1 cellular context compared by ENCODE assay signal in genomic region chr11:78327945-78328344, GRCh38.
TF ChIP-seq lines count a peak whose summit lies in the region.

No MANE protein-coding gene starts in this region.

TF ChIP-seq in HepG2, 621 proteins besides CTCF, POLR2A, EP300 and RAD21 (continued from another document and continues in another):
- no peak for TF ChIP-seq ZNF609 (CRISPR knock-in tag; IDR thresholded peaks at IDR 0.05; ENCODE audit: borderline replicate concordance)
- peak; percentile 48 for TF ChIP-seq HNF4A (CRISPR knock-in tag; IDR thresholded peaks at IDR 0.05)
- no peak for TF ChIP-seq HOXA5 (CRISPR knock-in tag; IDR thresholded peaks at IDR 0.05)
- no peak for TF ChIP-seq ZNF432 (CRISPR knock-in tag; IDR thresholded peaks at IDR 0.05; ENCODE audit: borderline replicate concordance)
- TF ChIP-seq ZKSCAN1 (IDR thresholded peaks at IDR 0.05; ENCODE audit: low read length), result no peak
- 0 out of 2 replicates have a peak, but pooled peaks have one; percentile 31 for TF ChIP-seq SALL1 (CRISPR knock-in tag; IDR thresholded peaks at IDR 0.05)
- TF ChIP-seq ZNF709 (CRISPR knock-in tag; IDR thresholded peaks at IDR 0.05), result no peak
- TF ChIP-seq ZNF768 (CRISPR knock-in tag; IDR thresholded peaks at IDR 0.05), result no peak
- TF ChIP-seq CEBPZ (IDR thresholded peaks at IDR 0.05; ENCODE audit: low read length), result no peak
- no peak for TF ChIP-seq ZNF567 (CRISPR knock-in tag; IDR thresholded peaks at IDR 0.05; ENCODE audit: borderline replicate concordance)
- no peak for TF ChIP-seq GRHL1 (CRISPR knock-in tag; conservative IDR thresholded peaks at IDR 0.05)
- TF ChIP-seq ATF4 (CRISPR knock-in tag; IDR thresholded peaks at IDR 0.05), result no peak
- TF ChIP-seq STAT5B (CRISPR knock-in tag; IDR thresholded peaks at IDR 0.05), result no peak
- TF ChIP-seq THRA (CRISPR knock-in tag; IDR thresholded peaks at IDR 0.05; ENCODE audit: borderline replicate concordance), result no peak
- TF ChIP-seq SOX6 (IDR thresholded peaks at IDR 0.05), result no peak
- TF ChIP-seq SOX6 (CRISPR knock-in tag; IDR thresholded peaks at IDR 0.05), result peak; percentile 51
- peak; percentile 42; the same call in 1 of the 2 replicates for TF ChIP-seq GATAD2A (CRISPR knock-in tag; IDR thresholded peaks at IDR 0.05)
- no peak for TF ChIP-seq ZGPAT (CRISPR knock-in tag; IDR thresholded peaks at IDR 0.05)
- no peak for TF ChIP-seq POLR2AphosphoS5 (IDR thresholded peaks at IDR 0.05; ENCODE audit: low read depth, low read length)
- no peak for TF ChIP-seq RNF219 (CRISPR knock-in tag; IDR thresholded peaks at IDR 0.05)
- TF ChIP-seq JUNB (CRISPR knock-in tag; IDR thresholded peaks at IDR 0.05; ENCODE audit: borderline replicate concordance), result no peak
- TF ChIP-seq ZBTB4 (CRISPR knock-in tag; IDR thresholded peaks at IDR 0.05; ENCODE audit: borderline replicate concordance), result no peak
- TF ChIP-seq ZIK1 (CRISPR knock-in tag; IDR thresholded peaks at IDR 0.05; ENCODE audit: borderline replicate concordance, low read depth), result no peak
- no peak for TF ChIP-seq HMG20B (CRISPR knock-in tag; conservative IDR thresholded peaks at IDR 0.05)
- TF ChIP-seq MNT (IDR thresholded peaks at IDR 0.05), result no peak
- no peak for TF ChIP-seq ZMYM2 (CRISPR knock-in tag; IDR thresholded peaks at IDR 0.05)
- no peak for TF ChIP-seq TFAP4 (IDR thresholded peaks at IDR 0.05; ENCODE audit: borderline replicate concordance, low read depth)
- no peak for TF ChIP-seq ZNF276 (CRISPR knock-in tag; IDR thresholded peaks at IDR 0.05; ENCODE audit: low read depth)
- 0 out of 2 replicates have a peak, but pooled peaks have one; percentile 13 for TF ChIP-seq FOXJ3 (CRISPR knock-in tag; IDR thresholded peaks at IDR 0.05; ENCODE audit: borderline replicate concordance)
- peak; percentile 74 for TF ChIP-seq NCOA2 (CRISPR knock-in tag; IDR thresholded peaks at IDR 0.05)
